ENCODE assay signal across 8 cellular contexts in genomic region chr15:74906450-74907276, GRCh38. TPM values are rescaled to one million over a fixed set of nuclear protein-coding genes. Genes with fewer than 3 reads are reported as not detected.
DNase-seq lines count a peak whose midpoint lies in the region; ATAC-seq and TF ChIP-seq lines count a peak whose summit lies in the region.

TSS of gene FAM219B (minus strand) at chr15:74906851. CDS start at chr15:74906800, 51 bp downstream.

- WGBS in endodermal cell (ENCODE audit: insufficient coverage in 1 of 2, insufficient read length in 1 of 2), 2 experiments, result 1% methylated on average over 32 to 76 of the region's 76 CpGs

- H3K36me3 Mint-ChIP-seq in CD4-positive, alpha-beta T cell (ENCODE audit: low read depth), result peaks cover 46% of the 10 kb centered on the region
- H3K36me3 Mint-ChIP-seq in endodermal cell (ENCODE audit: low read depth), result peaks cover 54% of the 10 kb centered on the region

- H3K36me3 ChIP-seq in endodermal cell (ENCODE audit: control insufficient read depth, insufficient read depth, low read length), result peaks cover 44% of the 10 kb centered on the region

- H3K4me1 ChIP-seq in endodermal cell (ENCODE audit: control insufficient read depth, insufficient read depth, low read length), result peaks cover 10% of the 10 kb centered on the region

- H3K4me1 Mint-ChIP-seq in CD4-positive, alpha-beta T cell (ENCODE audit: low read depth), result peaks cover 42% of the 10 kb centered on the region
- peaks cover 17% of the 10 kb centered on the region for H3K4me1 Mint-ChIP-seq in endodermal cell

- H3K27me3 ChIP-seq in CD4-positive, alpha-beta T cell (ENCODE audit: control insufficient read depth, insufficient read depth, low read length), result no peaks in the 10 kb centered on the region
- no peaks in the 10 kb centered on the region for H3K27me3 ChIP-seq in endodermal cell (ENCODE audit: control insufficient read depth, insufficient read depth, low read length, poor library complexity, severe bottlenecking)

- intact Hi-C loops in CD4-positive, alpha-beta T cell (cut with DNase I, micrococcal nuclease), result loop anchor here in 1 of 2 experiments (2.0 kb wide), 2 partner anchors 34 to 64 kb away; partner anchors contain the start of genes SCAMP2 and ULK3

- peak within 1 kb of the TSS; percentile 87 for H3K4me3 ChIP-seq in endodermal cell (ENCODE audit: low read length)

- H3K9me3 ChIP-seq in CD4-positive, alpha-beta T cell (ENCODE audit: control insufficient read depth, low read length), result no peaks in the 10 kb centered on the region
- no peaks in the 10 kb centered on the region for H3K9me3 ChIP-seq in endodermal cell (ENCODE audit: control insufficient read depth, low read length)

- POLR2A ChIA-PET in CD4-positive, alpha-beta T cell (lab: Charles Lee), result interaction anchor here (0.6 to 3.0 kb wide), 28 partner anchors 9 to 548 kb away, joined by 3 to 21 read pairs (median 5); partner anchors contain the start of genes C15orf39, COX5A, MPI and RPP25

- TF ChIP-seq CTCF in CD4-positive, alpha-beta T cell (IDR thresholded peaks at IDR 0.05), result no peak
- TF ChIP-seq CTCF in endodermal cell (conservative IDR thresholded peaks at IDR 0.05), result no peak

- H3K9me3 Mint-ChIP-seq in CD4-positive, alpha-beta T cell, result no peaks in the 10 kb centered on the region
- no peaks in the 10 kb centered on the region for H3K9me3 Mint-ChIP-seq in endodermal cell

- H3K9ac ChIP-seq in endodermal cell (ENCODE audit: extremely low read depth, low read length, poor library complexity, severe bottlenecking), result peak within 1 kb of the TSS; percentile 78

- DNase-seq in CD4-positive, alpha-beta T cell, result peak; percentile 42 to 74 (median 62)
- DNase-seq in HT-29 (ENCODE audit: low spot score), result peak; percentile 90
- DNase-seq in NOMO-1 treated with dmso at 0.1 percent for 144 hours (lab: John Stamatoyannopoulos, UW; ENCODE audit: unreplicated experiment), result peak; percentile 81
- DNase-seq in activated CD8-positive, alpha-beta memory T cell treated with anti-CD3 and anti-CD28 coated beads, Interleukin-2, amount 50 U/mL, for 24 hours (ENCODE audit: extremely low read depth), result peak; percentile 58
- DNase-seq in endodermal cell, result peak; percentile 96
- DNase-seq in mesenteric fat pad (ENCODE audit: low spot score), result peak; percentile 98
- peak; percentile 59 for DNase-seq in stimulated activated CD8-positive, alpha-beta memory T cell treated with anti-CD3 and anti-CD28 coated beads, Interleukin-15, amount 100 ng/mL, for 24 hours (ENCODE audit: low read depth)

- peak within 1 kb of the TSS; percentile 68 for H3K27ac ChIP-seq in CD4-positive, alpha-beta T cell (ENCODE audit: low read depth, low read length)
- peak within 1 kb of the TSS; percentile 66 for H3K27ac ChIP-seq in endodermal cell (ENCODE audit: low read depth, low read length)

- H3K27ac Mint-ChIP-seq in CD4-positive, alpha-beta T cell, result peak within 1 kb of the TSS; percentile 99
- peak within 1 kb of the TSS; percentile 97 for H3K27ac Mint-ChIP-seq in endodermal cell

- H3K4me3 Mint-ChIP-seq in CD4-positive, alpha-beta T cell, result peak within 1 kb of the TSS; percentile 99
- H3K4me3 Mint-ChIP-seq in endodermal cell, result peak within 1 kb of the TSS; percentile 96

- ATAC-seq in CD4-positive, alpha-beta T cell (ENCODE audit: poor library complexity), result peak; percentile 72
- ATAC-seq in GM19452 (IDR thresholded peaks at IDR 0.05; ENCODE audit: unreplicated experiment), result peak; percentile 68

- CTCF ChIA-PET in CD4-positive, alpha-beta T cell (lab: Charles Lee), result interaction anchor here (0.6 to 2.4 kb wide), 11 partner anchors 12 to 275 kb away, joined by 3 to 6 read pairs (median 4); partner anchors contain the start of gene SCAMP5

- H3K27me3 Mint-ChIP-seq in CD4-positive, alpha-beta T cell, result no peaks in the 10 kb centered on the region
- no peaks in the 10 kb centered on the region for H3K27me3 Mint-ChIP-seq in endodermal cell (ENCODE audit: insufficient read depth)

RNA-seq across cellular contexts. Expression of gene FAM219B, which starts in this region (rescaled TPM):
- total RNA-seq in CD4-positive, alpha-beta T cell, result 10 to 100 TPM; 21.5 to 26.8 TPM
- 66.1 and 66.2 TPM in 2 replicates for total RNA-seq in HT-29 (2014; rRNA removed; shearing (Covaris generic))
- total RNA-seq in endodermal cell (100 to 1,000 TPM; 109 to 112 TPM), mesenteric fat pad (91.4 TPM)
- 75.1 TPM for polyA plus RNA-seq in endodermal cell (2013, experiment 1 of 2)
- polyA plus RNA-seq in endodermal cell (2013, experiment 2 of 2), result 64.5 TPM

Comparison
In these comparisons a context has a peak if more than half of its experiments do, and no peak if none do; other contexts are left out.
1. Peak in every context shown above with its lines: DNase-seq, ATAC-seq, H3K4me3 ChIP-seq and H3K27ac ChIP-seq.